Comparison of ENCODE assay signal across 8 cellular contexts in genomic region chr9:99822096-99822595, GRCh38. TPM values are rescaled to one million over a fixed set of nuclear protein-coding genes. Genes with fewer than 3 reads are reported as not detected.
DNase-seq lines count a peak whose midpoint lies in the region; TF ChIP-seq lines count a peak whose summit lies in the region.

No MANE protein-coding gene starts in this region.

- TF ChIP-seq CTCF in Calu3 (IDR thresholded peaks at IDR 0.05; ENCODE audit: unreplicated experiment) (no peak), LNCaP clone FGC (IDR thresholded peaks at IDR 0.05; ENCODE audit: control insufficient read depth, extremely low read depth, insufficient read depth) (no peak), cardiac fibroblast (IDR thresholded peaks at IDR 0.05; ENCODE audit: low read depth, low read length) (no peak)

- DNase-seq in Calu3 (no peak), LNCaP clone FGC (ENCODE audit: low read depth) (no peak), cardiac fibroblast (ENCODE audit: low read depth in 2 of 2) (peak in 1 of 2 donors; percentile 44), mesendoderm (no peak), NCI-H1092 treated with DMSO at 0.1 percent for 48 hours (lab: John Stamatoyannopoulos, UW) (no peak), NCI-H226 (no peak), cortex of kidney (lab: John Stamatoyannopoulos, UW) (no peak)

- intact Hi-C loops in Calu3 (cut with micrococcal nuclease; ENCODE audit: unreplicated experiment), result loop anchor here (5.0 kb wide), 1 partner anchor 190 kb away; no protein-coding TSS in a partner anchor

- H3K79me2 ChIP-seq in mesendoderm (ENCODE audit: control insufficient read depth, insufficient read depth, low read length), result no peaks in the 10 kb centered on the region

- H3K27ac ChIP-seq in mesendoderm (ENCODE audit: low read depth, low read length) (no peak overlapping the region), urinary bladder (ENCODE audit: low read depth) (peak overlapping the region; percentile 82)

- H3K4me3 ChIP-seq in LNCaP clone FGC (ENCODE audit: low read depth, low read length) (peak overlapping the region; percentile 89), cardiac fibroblast (replicated peaks in 1 of 2; ENCODE audit: low read depth in 2 of 2, low read length in 2 of 2) (peak overlapping the region; percentile 86 to 91), mesendoderm (ENCODE audit: low read length) (peak overlapping the region; percentile 62), urinary bladder (ENCODE audit: low read depth, low read length) (peak overlapping the region; percentile 64)

- peaks cover 39% of the 10 kb centered on the region for H3K27me3 ChIP-seq in mesendoderm (ENCODE audit: insufficient read depth, low read length, poor library complexity)

- no peaks in the 10 kb centered on the region for H3K36me3 ChIP-seq in mesendoderm (ENCODE audit: control insufficient read depth, insufficient read depth, low read length)
- no peaks in the 10 kb centered on the region for H3K36me3 ChIP-seq in urinary bladder (ENCODE audit: insufficient read depth)

- H3K9me3 Mint-ChIP-seq in Calu3 (ENCODE audit: low read depth, unreplicated experiment), result no peaks in the 10 kb centered on the region

- no peak overlapping the region for H3K23ac ChIP-seq in mesendoderm (ENCODE audit: low read length)

- no peak overlapping the region for H4K8ac ChIP-seq in mesendoderm (ENCODE audit: low read depth, low read length)

- BruUV-seq in Calu3 (replicated peaks; lab: Mats Ljungman, UMichigan), result no TSS peak

- peak overlapping the region; percentile 86 for H3K4me2 ChIP-seq in mesendoderm (ENCODE audit: low read length)

- H3K18ac ChIP-seq in mesendoderm (ENCODE audit: low read length), result no peak overlapping the region

- CTCF ChIA-PET in Calu3 (lab: Charles Lee), result no interaction called here

- H4K5ac ChIP-seq in mesendoderm (ENCODE audit: low read length), result no peak overlapping the region

- no CpG with 5 or more reads among the region's 34 CpGs for WGBS in mesendoderm (ENCODE audit: extremely low coverage, insufficient coverage, low lambda C conversion rate)
- WGBS in urinary bladder, result under 1% methylated on average over 34 of the region's 34 CpGs

- peaks cover 9% of the 10 kb centered on the region for H3K4me1 Mint-ChIP-seq in Calu3 (ENCODE audit: low read depth, unreplicated experiment)

- peaks cover 59% of the 10 kb centered on the region for H3K36me3 Mint-ChIP-seq in Calu3 (ENCODE audit: insufficient read depth, unreplicated experiment)

- peak overlapping the region; percentile 59 for H3K9ac ChIP-seq in mesendoderm (ENCODE audit: low read length)

- H2BK120ac ChIP-seq in mesendoderm (ENCODE audit: low read depth, low read length), result no peak overlapping the region

- peak overlapping the region; percentile 73 for H3K56ac ChIP-seq in mesendoderm (ENCODE audit: low read length)

- H3K4ac ChIP-seq in mesendoderm (ENCODE audit: low read depth, low read length), result no peak overlapping the region

- peak overlapping the region; percentile 90 for H3K4me3 Mint-ChIP-seq in Calu3 (ENCODE audit: low read depth, unreplicated experiment)

- H2BK15ac ChIP-seq in mesendoderm (replicated peaks; ENCODE audit: low read depth), result no peak overlapping the region

- H3K4me1 ChIP-seq in mesendoderm (ENCODE audit: control insufficient read depth, low read depth, low read length) (peaks cover 11% of the 10 kb centered on the region), urinary bladder (ENCODE audit: insufficient read depth) (no peaks in the 10 kb centered on the region)

- no peak overlapping the region for H2BK5ac ChIP-seq in mesendoderm (ENCODE audit: low read length)

- H3K27ac Mint-ChIP-seq in Calu3 (ENCODE audit: unreplicated experiment), result peak overlapping the region; percentile 4

- no peaks in the 10 kb centered on the region for H3K79me1 ChIP-seq in mesendoderm (ENCODE audit: low read length)

- H2AK5ac ChIP-seq in mesendoderm (ENCODE audit: low read length), result no peak overlapping the region

- peaks cover 52% of the 10 kb centered on the region for H3K27me3 Mint-ChIP-seq in Calu3 (ENCODE audit: unreplicated experiment)

RNA-seq across cellular contexts. Expression of gene NR4A3, which starts 0.5 kb away (rescaled TPM):
- 0.21 and 0.66 TPM in 2 replicates for total RNA-seq in Calu3 (2022)
- polyA plus RNA-seq in mesendoderm (2013, experiment 1 of 2), result 0.04 TPM
- 0.06 TPM for polyA plus RNA-seq in mesendoderm (2013, experiment 2 of 2)
- 4.7 TPM for total RNA-seq in urinary bladder
- 4.8 TPM for polyA plus RNA-seq in urinary bladder
